ENCODE assay signal across 9 cellular contexts in genomic region chr16:79089735-79090284, GRCh38.
DNase-seq lines count a peak whose midpoint lies in the region; ATAC-seq, FAIRE-seq and TF ChIP-seq lines count a peak whose summit lies in the region.
"Had no signal": no experiment of that assay in that cellular context is flagged by ENCODE, and none has a peak within 500 bp of the region (broad histone marks: within the 10 kb centered on the region; RNA-seq: fewer than 3 reads in every experiment).

No MANE protein-coding gene starts in this region.

- no peaks in the 10 kb centered on the region for H3K36me3 ChIP-seq in CD4-positive, CD25-positive, alpha-beta regulatory T cell (ENCODE audit: control insufficient read depth, insufficient read depth, low read length)
- no peaks in the 10 kb centered on the region for H3K36me3 ChIP-seq in rectal smooth muscle tissue (ENCODE audit: control insufficient read depth, insufficient read depth, low read length)
- no peaks in the 10 kb centered on the region for H3K36me3 ChIP-seq in neural progenitor cell
- H3K36me3 ChIP-seq: uterus had no signal

- no peaks in the 10 kb centered on the region for H3F3A ChIP-seq in neural progenitor cell (ENCODE audit: low read depth)

- H3K4me1 ChIP-seq in CD4-positive, CD25-positive, alpha-beta regulatory T cell (ENCODE audit: control insufficient read depth, insufficient read depth, low read length, poor library complexity, severe bottlenecking): peaks cover 39% of the 10 kb centered on the region
- H3K4me1 ChIP-seq in rectal smooth muscle tissue (ENCODE audit: control insufficient read depth, insufficient read depth, low read length): no peaks in the 10 kb centered on the region
- H3K4me1 ChIP-seq in neural progenitor cell: no peaks in the 10 kb centered on the region
- H3K4me1 ChIP-seq: uterus had no signal

- no peak for TF ChIP-seq POLR2A in GM12892 (IDR thresholded peaks at IDR 0.05; ENCODE audit: low read depth, low read length)

- TF ChIP-seq CTCF in nephron progenitor cell (IDR thresholded peaks at IDR 0.05) (no peak), neural progenitor cell (IDR thresholded peaks at IDR 0.05) (no peak)

- H3K4me2 ChIP-seq in neural progenitor cell: no peak overlapping the region

- no peaks in the 10 kb centered on the region for H3K27me3 Mint-ChIP-seq in CD4-positive, CD25-positive, alpha-beta regulatory T cell
- H3K27me3 Mint-ChIP-seq in nephron progenitor cell (ENCODE audit: low read depth, poor library complexity) (peaks cover 3% of the 10 kb centered on the region), neural progenitor cell (ENCODE audit: insufficient read depth, low read depth) (peaks cover 4% of the 10 kb centered on the region)

- peak; percentile 38 to 59 for ATAC-seq in CD4-positive, CD25-positive, alpha-beta regulatory T cell (ENCODE audit: low read depth in 2 of 2)

- H3K79me2 ChIP-seq in neural progenitor cell (ENCODE audit: low read depth): no peaks in the 10 kb centered on the region

- peaks cover 21 to 49% (median 39%) of the 10 kb centered on the region in 4 donors for H3K4me1 Mint-ChIP-seq in CD4-positive, CD25-positive, alpha-beta regulatory T cell
- H3K4me1 Mint-ChIP-seq in nephron progenitor cell: peaks cover 32% of the 10 kb centered on the region
- peaks cover 6% of the 10 kb centered on the region for H3K4me1 Mint-ChIP-seq in neural progenitor cell

- H3K27ac Mint-ChIP-seq in CD4-positive, CD25-positive, alpha-beta regulatory T cell: peak overlapping the region; percentile 86 to 93 (median 91)
- H3K27ac Mint-ChIP-seq in nephron progenitor cell: no peak overlapping the region
- no peak overlapping the region for H3K27ac Mint-ChIP-seq in neural progenitor cell

- H3K4me3 ChIP-seq in CD4-positive, CD25-positive, alpha-beta regulatory T cell (ENCODE audit: low read depth, low read length): peak overlapping the region; percentile 61
- peak overlapping the region; percentile 13 for H3K4me3 ChIP-seq in rectal smooth muscle tissue (ENCODE audit: low read length)
- no peak overlapping the region for H3K4me3 ChIP-seq in neural progenitor cell

- H4K20me1 ChIP-seq in neural progenitor cell (ENCODE audit: low read depth): no peaks in the 10 kb centered on the region

- H3K27ac ChIP-seq in CD4-positive, CD25-positive, alpha-beta regulatory T cell (ENCODE audit: insufficient read depth, low read length, poor library complexity, severe bottlenecking): no peak overlapping the region
- no peak overlapping the region for H3K27ac ChIP-seq in rectal smooth muscle tissue (ENCODE audit: low read depth, low read length)
- H3K27ac ChIP-seq in neural progenitor cell: no peak overlapping the region

- in situ Hi-C loops in KBM-7 (cut with MboI; ENCODE audit: low pct_unique_long_range_greater_than_20kb, low sequenced_read_pairs): no loop called here

- peak in 2 of 3 donors; percentile 30 to 80 for DNase-seq in CD4-positive, CD25-positive, alpha-beta regulatory T cell
- DNase-seq in KBM-7 (peak; percentile 93), nephron progenitor cell (no peak), neural progenitor cell (ENCODE audit: low spot score) (no peak), GM12892 (ENCODE audit: insufficient read length) (no peak), occipital lobe (lab: John Stamatoyannopoulos, UW) (no peak)
- DNase-seq in activated T-cell treated with anti-CD3 and anti-CD28 coated beads, Interleukin-2, amount 50 U/mL, for 48 hours: peak; percentile 70 to 72

- H3K4me3 Mint-ChIP-seq in CD4-positive, CD25-positive, alpha-beta regulatory T cell: peak overlapping the region; percentile 77 to 86 (median 82)
- H3K4me3 Mint-ChIP-seq in nephron progenitor cell (no peak overlapping the region), neural progenitor cell (no peak overlapping the region)

- H3K9ac ChIP-seq in rectal smooth muscle tissue (ENCODE audit: low read length): no peak overlapping the region
- no peak overlapping the region for H3K9ac ChIP-seq in neural progenitor cell

- H3K27me3 ChIP-seq in CD4-positive, CD25-positive, alpha-beta regulatory T cell (ENCODE audit: control insufficient read depth, insufficient read depth, low read length): no peaks in the 10 kb centered on the region
- H3K27me3 ChIP-seq in rectal smooth muscle tissue (ENCODE audit: control insufficient read depth, insufficient read depth, low read length) (no peaks in the 10 kb centered on the region), neural progenitor cell (no peaks in the 10 kb centered on the region)
- H3K27me3 ChIP-seq: uterus had no signal

- H2AFZ ChIP-seq in neural progenitor cell (replicated peaks): no peak overlapping the region

- no peaks in the 10 kb centered on the region for H3K36me3 Mint-ChIP-seq in CD4-positive, CD25-positive, alpha-beta regulatory T cell
- H3K36me3 Mint-ChIP-seq in nephron progenitor cell (ENCODE audit: low read depth) (no peaks in the 10 kb centered on the region), neural progenitor cell (no peaks in the 10 kb centered on the region)

- no peak for FAIRE-seq in GM12892 (lab: Jason Lieb, UNC)

- peaks cover 0 to 3% (median 0%) of the 10 kb centered on the region in 7 donors for H3K9me3 Mint-ChIP-seq in CD4-positive, CD25-positive, alpha-beta regulatory T cell
- H3K9me3 Mint-ChIP-seq in nephron progenitor cell (peaks cover 9% of the 10 kb centered on the region), neural progenitor cell (no peaks in the 10 kb centered on the region)

- no peaks in the 10 kb centered on the region for H3K9me3 ChIP-seq in CD4-positive, CD25-positive, alpha-beta regulatory T cell (ENCODE audit: control insufficient read depth in 2 of 2, low read length in 2 of 2)
- no peaks in the 10 kb centered on the region for H3K9me3 ChIP-seq in neural progenitor cell (ENCODE audit: low read depth)
- H3K9me3 ChIP-seq: uterus had no signal

Comparison
In these comparisons a context has a peak if more than half of its experiments do, and no peak if none do; other contexts are left out.
1. DNase-seq: peak in CD4-positive, CD25-positive, alpha-beta regulatory T cell (2 of 3), KBM-7 (single experiment) and activated T-cell treated with anti-CD3 and anti-CD28 coated beads, Interleukin-2, amount 50 U/mL, for 48 hours (2 of 2); none in nephron progenitor cell (single experiment), neural progenitor cell (single experiment), GM12892 (single experiment) and occipital lobe (single experiment).
2. H3K27ac Mint-ChIP-seq: peak in CD4-positive, CD25-positive, alpha-beta regulatory T cell (3 of 3); none in nephron progenitor cell (single experiment) and neural progenitor cell (single experiment).
3. H3K4me3 Mint-ChIP-seq: peak in CD4-positive, CD25-positive, alpha-beta regulatory T cell (4 of 4); none in nephron progenitor cell (single experiment) and neural progenitor cell (single experiment).